Comparison of ENCODE assay signal across 16 cellular contexts in genomic region chr19:31913103-31913710, GRCh38.
DNase-seq lines count a peak whose midpoint lies in the region; TF ChIP-seq lines count a peak whose summit lies in the region.
"Had no signal": no experiment of that assay in that cellular context is flagged by ENCODE, and none has a peak within 500 bp of the region (broad histone marks: within the 10 kb centered on the region; RNA-seq: fewer than 3 reads in every experiment).

No MANE protein-coding gene starts in this region.

- H3K4me3 Mint-ChIP-seq in CD8-positive, alpha-beta memory T cell = no peak overlapping the region
- H3K4me3 Mint-ChIP-seq: CD4-positive, alpha-beta memory T cell had no signal

- H2AK5ac ChIP-seq in neuronal stem cell (ENCODE audit: low read depth, low read length) = no peak overlapping the region

- peak; percentile 39 for DNase-seq in NCI-H82 (lab: John Stamatoyannopoulos, UW)
- DNase-seq in NCI-H82 treated with DMSO at 0.1 percent for 48 hours (lab: John Stamatoyannopoulos, UW; ENCODE audit: unreplicated experiment) = no peak
- DNase-seq in OCI-M1 (lab: John Stamatoyannopoulos, UW) = peak; percentile 2
- DNase-seq in islet precursor cell = peak; percentile 44
- no peak for DNase-seq in neuronal stem cell (ENCODE audit: low spot score)
- no peak for DNase-seq in coronary artery (ENCODE audit: low spot score)
- DNase-seq in CD8-positive, alpha-beta memory T cell = no peak
- no peak for DNase-seq in BE2C
- DNase-seq: ACHN; CD4-positive, alpha-beta memory T cell; COR-L47; DMS153; DMS79 treated with DMSO at 0.1 percent for 48 hours; EL had no signal

- no peak overlapping the region for H2BK120ac ChIP-seq in neuronal stem cell (ENCODE audit: low read depth, low read length)

- no peaks in the 10 kb centered on the region for H3K4me1 Mint-ChIP-seq in CD8-positive, alpha-beta memory T cell
- H3K4me1 Mint-ChIP-seq: CD4-positive, alpha-beta memory T cell had no signal

- H3K14ac ChIP-seq in neuronal stem cell (ENCODE audit: low read length) = peak overlapping the region; percentile 71

- no peak overlapping the region for H3K9ac ChIP-seq in neuronal stem cell (ENCODE audit: low read depth, low read length, poor library complexity)

- no peak overlapping the region for H4K8ac ChIP-seq in neuronal stem cell (ENCODE audit: low read depth, low read length)

- no peaks in the 10 kb centered on the region for H3K36me3 ChIP-seq in neuronal stem cell (replicated peaks in 1 of 2; ENCODE audit: control insufficient read depth in 2 of 2, insufficient read depth in 2 of 2, low read length in 2 of 2)
- H3K36me3 ChIP-seq in CD8-positive, alpha-beta memory T cell (ENCODE audit: insufficient read depth, low read length) = no peaks in the 10 kb centered on the region
- no peaks in the 10 kb centered on the region for H3K36me3 ChIP-seq in BE2C

- H2BK5ac ChIP-seq in neuronal stem cell (ENCODE audit: low read length) = no peak overlapping the region

- peaks cover 0 to 1% (median 0%) of the 10 kb centered on the region in 5 donors for H3K9me3 Mint-ChIP-seq in CD8-positive, alpha-beta memory T cell
- H3K9me3 Mint-ChIP-seq: CD4-positive, alpha-beta memory T cell had no signal

- H3K18ac ChIP-seq in neuronal stem cell (ENCODE audit: low read length) = no peak overlapping the region

- no peak overlapping the region for H3K4me3 ChIP-seq in neuronal stem cell (ENCODE audit: low read length in 2 of 2)
- no peak overlapping the region for H3K4me3 ChIP-seq in coronary artery
- H3K4me3 ChIP-seq in CD8-positive, alpha-beta memory T cell (ENCODE audit: low read length) = no peak overlapping the region
- H3K4me3 ChIP-seq in BE2C (ENCODE audit: low read depth, low read length) = no peak overlapping the region

- no peak overlapping the region for H2BK15ac ChIP-seq in neuronal stem cell (ENCODE audit: low read length)

- no peaks in the 10 kb centered on the region for H3K36me3 Mint-ChIP-seq in CD8-positive, alpha-beta memory T cell
- H3K36me3 Mint-ChIP-seq: CD4-positive, alpha-beta memory T cell had no signal

- no peak overlapping the region for H4K91ac ChIP-seq in neuronal stem cell (ENCODE audit: low read depth, low read length, poor library complexity)

- CTCF ChIA-PET in CD8-positive, alpha-beta memory T cell (lab: Charles Lee) = no interaction called here

- H3K27ac Mint-ChIP-seq in CD8-positive, alpha-beta memory T cell = no peak overlapping the region
- H3K27ac Mint-ChIP-seq: CD4-positive, alpha-beta memory T cell had no signal

- H3K27ac ChIP-seq in neuronal stem cell (replicated peaks; ENCODE audit: low read length) = no peak overlapping the region
- H3K27ac ChIP-seq in coronary artery = no peak overlapping the region
- H3K27ac ChIP-seq in CD8-positive, alpha-beta memory T cell (ENCODE audit: low read depth, low read length) = no peak overlapping the region
- H3K27ac ChIP-seq: C4-2B, HL-60 had no signal

- TF ChIP-seq CTCF in coronary artery (IDR thresholded peaks at IDR 0.05) = no peak
- TF ChIP-seq CTCF in BE2C (IDR thresholded peaks at IDR 0.05; ENCODE audit: low read depth, low read length) = no peak

- POLR2A ChIA-PET in CD8-positive, alpha-beta memory T cell (lab: Charles Lee) = no interaction called here

- no peak overlapping the region for H3K23ac ChIP-seq in neuronal stem cell (ENCODE audit: low read depth, low read length, poor library complexity)

- no peaks in the 10 kb centered on the region for H3K9me3 ChIP-seq in neuronal stem cell (replicated peaks in 1 of 2; ENCODE audit: control insufficient read depth in 2 of 2, insufficient read depth in 1 of 2, low read depth in 1 of 2, low read length in 2 of 2)
- H3K9me3 ChIP-seq in CD8-positive, alpha-beta memory T cell (ENCODE audit: low read length) = no peaks in the 10 kb centered on the region
- H3K9me3 ChIP-seq in BE2C = no peaks in the 10 kb centered on the region

- H2BK12ac ChIP-seq in neuronal stem cell (ENCODE audit: low read length) = no peak overlapping the region

- H3K27me3 Mint-ChIP-seq in CD8-positive, alpha-beta memory T cell = no peaks in the 10 kb centered on the region
- H3K27me3 Mint-ChIP-seq: CD4-positive, alpha-beta memory T cell had no signal

- no peak overlapping the region for H2AFZ ChIP-seq in neuronal stem cell (ENCODE audit: low read length)

- peaks cover 0 to 2% of the 10 kb centered on the region in 2 donors for H3K4me1 ChIP-seq in neuronal stem cell (ENCODE audit: control insufficient read depth in 2 of 2, insufficient read depth in 1 of 2, low read depth in 1 of 2, low read length in 2 of 2)
- H3K4me1 ChIP-seq in CD8-positive, alpha-beta memory T cell (ENCODE audit: insufficient read depth, low read length) = no peaks in the 10 kb centered on the region
- no peaks in the 10 kb centered on the region for H3K4me1 ChIP-seq in BE2C

- WGBS in neuronal stem cell (ENCODE audit: extremely low coverage in 2 of 2, insufficient read length in 2 of 2, insufficient replicate concordance in 1 of 2), 2 donors = no CpG with 5 or more reads among the region's 8 CpGs

- no peak overlapping the region for H3K4me2 ChIP-seq in neuronal stem cell (ENCODE audit: insufficient read depth, low read length, poor library complexity, severe bottlenecking)

- H3K79me1 ChIP-seq in neuronal stem cell (ENCODE audit: low read depth, low read length) = no peaks in the 10 kb centered on the region

- H3K4ac ChIP-seq in neuronal stem cell (ENCODE audit: low read length) = no peak overlapping the region

- no peaks in the 10 kb centered on the region for H3K27me3 ChIP-seq in neuronal stem cell (ENCODE audit: control insufficient read depth in 3 of 3, insufficient read depth in 3 of 3, low read depth in 1 of 3, low read length in 3 of 3)
- H3K27me3 ChIP-seq in CD8-positive, alpha-beta memory T cell (ENCODE audit: insufficient read depth, low read length, poor library complexity, severe bottlenecking) = no peaks in the 10 kb centered on the region
- H3K27me3 ChIP-seq in BE2C = no peaks in the 10 kb centered on the region

Comparison
In these comparisons a context has a peak if more than half of its experiments do, and no peak if none do; other contexts are left out.
1. DNase-seq: peak in NCI-H82 (single experiment), OCI-M1 (single experiment) and islet precursor cell (single experiment); none in NCI-H82 treated with DMSO at 0.1 percent for 48 hours (single experiment), neuronal stem cell (single experiment), coronary artery (single experiment), CD8-positive, alpha-beta memory T cell (0 of 5) and BE2C (single experiment).